ENCODE assay signal across 1 cellular context in the genomic region with DNA sequence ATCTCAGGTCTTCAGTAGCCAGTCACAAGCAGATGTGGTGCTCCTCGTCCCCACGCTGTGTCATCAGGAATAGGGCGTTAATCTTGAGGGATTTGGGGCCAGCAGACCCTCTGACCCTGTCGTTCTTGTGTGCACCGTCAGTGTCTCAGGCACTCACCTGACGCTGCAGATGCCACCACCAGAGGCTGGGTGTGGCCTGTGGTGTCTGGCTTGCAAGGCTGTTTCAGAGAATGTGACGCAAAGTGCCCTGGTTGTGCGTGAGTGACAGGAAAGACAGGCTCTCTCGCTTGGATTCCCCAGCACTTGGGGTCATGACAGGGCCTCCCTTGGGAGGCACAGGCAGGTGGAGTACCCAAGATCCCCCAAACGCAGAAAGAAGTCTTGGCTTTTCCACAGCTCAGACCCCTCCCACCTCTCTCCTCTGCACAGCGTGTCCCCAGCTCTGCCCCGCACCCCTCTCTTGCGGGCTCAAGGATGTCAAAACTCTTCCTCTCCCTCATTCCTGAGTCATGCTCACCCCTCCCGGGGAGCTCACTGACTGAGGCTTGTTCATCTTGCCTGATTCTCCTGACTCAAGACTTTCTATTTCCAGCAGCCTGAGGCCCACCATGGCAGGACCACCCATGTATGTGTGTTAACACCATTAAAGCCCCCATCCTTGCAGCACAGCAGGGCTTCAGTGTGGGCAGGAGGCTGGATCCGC.
TF ChIP-seq lines count a peak whose summit lies in the region.

No MANE protein-coding gene starts in this region.

TF ChIP-seq in SK-N-SH treated with all-trans-retinoic acid at 6 μM for 48 hours, 23 proteins besides CTCF, POLR2A, EP300 and RAD21:
- TF ChIP-seq ZNF565 (CRISPR knock-in tag; conservative IDR thresholded peaks at IDR 0.05; ENCODE audit: low read depth) (no peak), TOX (CRISPR knock-in tag; IDR thresholded peaks at IDR 0.05; ENCODE audit: borderline replicate concordance) (no peak), CSDC2 (CRISPR knock-in tag; IDR thresholded peaks at IDR 0.05) (no peak), ESRRG (CRISPR knock-in tag; IDR thresholded peaks at IDR 0.05) (no peak), RARB (CRISPR knock-in tag; IDR thresholded peaks at IDR 0.05) (no peak), ZNF8 (CRISPR knock-in tag; IDR thresholded peaks at IDR 0.05) (no peak), PPARA (CRISPR knock-in tag; IDR thresholded peaks at IDR 0.05; ENCODE audit: borderline replicate concordance) (no peak), ISL1 (CRISPR knock-in tag; IDR thresholded peaks at IDR 0.05) (no peak), ZC3H10 (CRISPR knock-in tag; IDR thresholded peaks at IDR 0.05) (no peak), ZNF70 (CRISPR knock-in tag; IDR thresholded peaks at IDR 0.05) (no peak)
- TF ChIP-seq, protein P1, sequence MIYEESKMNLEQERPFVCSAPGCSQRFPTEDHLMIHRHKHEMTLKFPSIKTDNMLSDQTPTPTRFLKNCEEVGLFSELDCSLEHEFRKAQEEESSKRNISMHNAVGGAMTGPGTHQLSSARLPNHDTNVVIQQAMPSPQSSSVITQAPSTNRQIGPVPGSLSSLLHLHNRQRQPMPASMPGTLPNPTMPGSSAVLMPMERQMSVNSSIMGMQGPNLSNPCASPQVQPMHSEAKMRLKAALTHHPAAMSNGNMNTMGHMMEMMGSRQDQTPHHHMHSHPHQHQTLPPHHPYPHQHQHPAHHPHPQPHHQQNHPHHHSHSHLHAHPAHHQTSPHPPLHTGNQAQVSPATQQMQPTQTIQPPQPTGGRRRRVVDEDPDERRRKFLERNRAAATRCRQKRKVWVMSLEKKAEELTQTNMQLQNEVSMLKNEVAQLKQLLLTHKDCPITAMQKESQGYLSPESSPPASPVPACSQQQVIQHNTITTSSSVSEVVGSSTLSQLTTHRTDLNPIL (CRISPR knock-in tag; IDR thresholded peaks at IDR 0.05; ENCODE audit: low read depth): no peak
